In genomic region chr16:676565-677297, GRCh38 we compare ENCODE assay signal across 1 cellular context.
TF ChIP-seq lines count a peak whose summit lies in the region.

No MANE protein-coding gene starts in this region.

TF ChIP-seq in HEK293, 187 proteins besides CTCF, POLR2A, EP300 and RAD21 (continued from another document):
- TF ChIP-seq BCL6B (tag by site-specific recombination; IDR thresholded peaks at IDR 0.05) (no peak), ZIC2 (tag by site-specific recombination; IDR thresholded peaks at IDR 0.05) (no peak), PRDM6 (tag by site-specific recombination; IDR thresholded peaks at IDR 0.05) (no peak), GLIS2 (tag by site-specific recombination; IDR thresholded peaks at IDR 0.05) (no peak; the same call in 1 of the 2 replicates), PATZ1 (tag by site-specific recombination; IDR thresholded peaks at IDR 0.05) (0 out of 2 replicates have a peak, but pooled peaks have one; percentile 31), ZBTB48 (tag by site-specific recombination; IDR thresholded peaks at IDR 0.05) (no peak)
